ENCODE assay signal across 8 cellular contexts in the genomic region with DNA sequence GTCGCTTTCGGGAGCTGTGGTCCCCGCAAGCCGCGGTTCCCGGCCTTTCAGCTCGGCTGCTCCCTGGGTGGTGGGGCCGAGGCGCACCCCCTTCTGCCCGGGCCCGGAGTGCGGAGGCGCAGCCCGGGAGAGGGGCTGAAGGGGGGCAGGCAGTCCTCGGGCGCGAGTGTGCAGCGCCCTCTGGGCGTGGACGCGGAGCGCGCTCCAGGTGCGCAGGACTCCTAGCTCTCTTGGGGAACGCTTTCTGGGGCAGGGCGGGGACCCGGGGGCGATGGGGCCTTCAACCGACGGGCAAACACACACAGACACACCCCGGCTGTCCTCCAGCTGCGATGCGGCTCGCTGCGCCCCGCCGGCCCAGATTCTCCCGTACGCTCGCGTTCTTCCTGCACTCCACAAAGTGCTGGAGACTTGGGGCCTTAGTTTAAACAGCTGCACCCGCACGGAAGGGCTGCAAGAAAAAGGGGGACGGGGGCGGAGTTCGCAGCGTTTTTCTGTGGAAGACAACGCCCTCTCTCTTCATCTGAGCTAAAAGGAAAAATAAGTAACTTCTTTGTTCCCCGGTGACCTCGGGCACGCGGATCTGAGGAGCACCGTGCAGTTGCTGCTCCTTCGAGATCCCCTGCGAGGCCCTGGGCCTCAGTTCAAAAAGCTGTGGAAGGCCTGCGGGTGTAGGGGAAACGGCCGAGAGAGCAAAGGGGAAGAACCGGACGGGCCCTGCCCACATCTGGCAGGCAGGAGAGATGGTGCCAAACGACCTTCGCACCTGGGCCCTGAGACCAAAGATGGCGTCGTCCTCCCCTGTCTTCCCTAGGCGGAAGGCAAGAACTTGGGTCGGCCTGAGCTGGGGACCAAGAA. TPM values are rescaled to one million over a fixed set of nuclear protein-coding genes. Genes with fewer than 3 reads are reported as not detected.
DNase-seq lines count a peak whose midpoint lies in the region; ATAC-seq and TF ChIP-seq lines count a peak whose summit lies in the region.

No MANE protein-coding gene starts in this region.

- CTCF ChIA-PET in CD4-positive, alpha-beta memory T cell (lab: Charles Lee; ENCODE audit: partially characterized antibody) = interaction anchor here (1.2 kb wide), 1 partner anchor 16 kb away, joined by 3 read pairs; no protein-coding TSS in a partner anchor

- DNase-seq in CD4-positive, alpha-beta memory T cell = no peak
- peak; percentile 74 to 91 for DNase-seq in NCI-H526 (lab: John Stamatoyannopoulos, UW)
- DNase-seq in activated naive CD4-positive, alpha-beta T cell treated with anti-CD3 and anti-CD28 coated beads, Interleukin-2, amount 50 U/mL, for 16 hours = peak; percentile 32
- no peak for DNase-seq in left cardiac atrium
- peak; percentile 71 for DNase-seq in progenitor cell of endocrine pancreas (ENCODE audit: low spot score, unreplicated experiment)
- DNase-seq in H4 (ENCODE audit: low spot score) = no peak

- no peak overlapping the region for H3K27ac ChIP-seq in CD4-positive, alpha-beta memory T cell (ENCODE audit: low read depth, low read length)

- POLR2A ChIA-PET in CD4-positive, alpha-beta memory T cell (lab: Charles Lee; ENCODE audit: partially characterized antibody) = no interaction called here

- intact Hi-C loops in CD4-positive, alpha-beta memory T cell (cut with micrococcal nuclease) = no loop called here
- intact Hi-C loops in left cardiac atrium (cut with DNase I) = no loop called here

- peak overlapping the region in 7 of 8 donors; percentile 12 to 69 (median 52) for H3K4me3 Mint-ChIP-seq in CD4-positive, alpha-beta memory T cell
- H3K4me3 Mint-ChIP-seq in progenitor cell of endocrine pancreas (ENCODE audit: low read depth) = peak overlapping the region; percentile 72

- H3K4me3 ChIP-seq in CD4-positive, alpha-beta memory T cell (ENCODE audit: low read length in 2 of 2) = no peak overlapping the region

- peaks cover 34 to 41% of the 10 kb centered on the region in 2 donors for H3K27me3 Mint-ChIP-seq in CD4-positive, alpha-beta memory T cell
- H3K27me3 Mint-ChIP-seq in progenitor cell of endocrine pancreas = peaks cover 12% of the 10 kb centered on the region

- peak; percentile 59 for TF ChIP-seq CTCF in progenitor cell of endocrine pancreas (IDR thresholded peaks at IDR 0.05; ENCODE audit: unreplicated experiment)

- peaks cover 2 to 6% (median 3%) of the 10 kb centered on the region in 4 donors for H3K4me1 Mint-ChIP-seq in CD4-positive, alpha-beta memory T cell
- H3K4me1 Mint-ChIP-seq in progenitor cell of endocrine pancreas (ENCODE audit: low read depth) = peaks cover 20% of the 10 kb centered on the region

- peaks cover 0 to 2% (median 0%) of the 10 kb centered on the region in 8 donors for H3K9me3 Mint-ChIP-seq in CD4-positive, alpha-beta memory T cell
- H3K9me3 Mint-ChIP-seq in progenitor cell of endocrine pancreas (ENCODE audit: low read depth) = no peaks in the 10 kb centered on the region

- no peaks in the 10 kb centered on the region for H3K36me3 Mint-ChIP-seq in CD4-positive, alpha-beta memory T cell
- no peaks in the 10 kb centered on the region for H3K36me3 Mint-ChIP-seq in progenitor cell of endocrine pancreas (ENCODE audit: insufficient read depth)

- H3K27ac Mint-ChIP-seq in CD4-positive, alpha-beta memory T cell = no peak overlapping the region
- peak overlapping the region; percentile 87 for H3K27ac Mint-ChIP-seq in progenitor cell of endocrine pancreas

- no peaks in the 10 kb centered on the region for H3K9me3 ChIP-seq in CD4-positive, alpha-beta memory T cell (ENCODE audit: control insufficient read depth in 1 of 2, low read length in 2 of 2)

- H3K36me3 ChIP-seq in CD4-positive, alpha-beta memory T cell (ENCODE audit: insufficient read depth, low read length) = no peaks in the 10 kb centered on the region

- peaks cover 7% of the 10 kb centered on the region for H3K4me1 ChIP-seq in CD4-positive, alpha-beta memory T cell (ENCODE audit: insufficient read depth, low read length)

- peaks cover 20% of the 10 kb centered on the region for H3K27me3 ChIP-seq in CD4-positive, alpha-beta memory T cell (ENCODE audit: insufficient read depth, low read length)

- ATAC-seq in GM19025 (IDR thresholded peaks at IDR 0.05; ENCODE audit: low read depth, unreplicated experiment) (peak; percentile 39), HG03135 (IDR thresholded peaks at IDR 0.05; ENCODE audit: unreplicated experiment) (peak; percentile 58), left cardiac atrium (peak; percentile 62 to 81)

RNA-seq across cellular contexts. Expression of a gene that starts 0.6 kb away (rescaled TPM):
- total RNA-seq in CD4-positive, alpha-beta memory T cell = under 1 TPM in 1 of 2 experiments, not detected in 1; 0.09 TPM
- polyA plus RNA-seq in CD4-positive, alpha-beta memory T cell = not detected
- total RNA-seq in left cardiac atrium (under 1 TPM; 0.21 to 0.50 TPM), progenitor cell of endocrine pancreas (35.1 and 38.7 TPM in 2 replicates)
- total RNA-seq in H4 (2014; rRNA removed; shearing (Covaris generic)) = 29.0 and 44.7 TPM in 2 replicates

Comparison
In these comparisons a context has a peak if more than half of its experiments do, and no peak if none do; other contexts are left out.
1. DNase-seq: peak in NCI-H526 (2 of 2), activated naive CD4-positive, alpha-beta T cell treated with anti-CD3 and anti-CD28 coated beads, Interleukin-2, amount 50 U/mL, for 16 hours (single experiment) and progenitor cell of endocrine pancreas (single experiment); none in CD4-positive, alpha-beta memory T cell (0 of 5), left cardiac atrium (single experiment) and H4 (single experiment).
2. RNA of a gene that starts 0.6 kb away (total RNA-seq): 35.1 to 38.7 TPM in progenitor cell of endocrine pancreas and 29.0 to 44.7 TPM in H4; 0.21 to 0.50 TPM in left cardiac atrium and 0.09 TPM in CD4-positive, alpha-beta memory T cell; every median in the first group is over 10 times any median in the second.
3. Peak in every context shown above with its lines, with median percentiles within 50 percentile points of each other: ATAC-seq.